9 cellular contexts compared by ENCODE assay signal in the genomic region with DNA sequence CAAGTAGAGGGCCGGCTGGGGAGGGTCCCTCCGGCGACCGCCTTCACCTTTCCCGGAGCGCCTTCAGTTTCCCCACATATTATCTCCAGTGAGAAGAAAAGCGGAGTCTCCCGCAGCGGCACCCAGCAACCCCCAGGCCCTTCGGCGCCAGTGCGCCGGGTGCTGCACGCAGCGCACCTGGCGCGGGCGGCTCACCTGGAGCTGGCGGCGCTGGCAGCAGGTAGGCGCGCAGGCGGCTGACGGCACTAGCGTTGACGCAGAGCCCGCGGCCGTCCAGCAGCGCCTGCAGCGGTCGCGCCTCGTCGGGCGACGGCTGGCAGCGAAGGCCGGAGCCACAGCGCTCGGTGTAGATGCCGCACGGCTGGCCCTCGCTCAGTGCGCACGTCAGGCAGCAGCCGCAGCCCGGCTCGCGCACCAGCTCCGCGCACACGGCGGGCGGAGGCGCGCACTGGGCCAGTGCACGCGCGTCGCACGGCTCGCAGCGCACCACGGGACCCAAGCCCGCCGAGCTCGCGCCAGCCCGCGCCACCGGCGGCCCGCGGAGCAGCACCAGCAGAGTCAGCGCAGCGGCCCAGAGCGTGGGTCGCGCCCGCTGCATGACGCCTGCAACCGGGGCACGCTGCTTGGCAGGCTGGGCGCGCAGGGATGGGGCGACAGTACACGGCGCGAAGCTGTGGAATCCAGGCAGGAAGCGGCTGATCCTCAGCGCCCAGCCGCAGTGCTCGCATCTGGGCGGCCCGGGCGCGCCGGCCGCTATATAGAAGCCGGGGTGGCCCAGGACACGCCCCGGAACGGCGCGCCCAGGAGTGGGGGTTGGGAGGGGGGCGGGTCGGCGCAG. TPM values are rescaled to one million over a fixed set of nuclear protein-coding genes. Genes with fewer than 3 reads are reported as not detected.
DNase-seq lines count a peak whose midpoint lies in the region; ATAC-seq, FAIRE-seq and TF ChIP-seq lines count a peak whose summit lies in the region.
"Had no signal": no experiment of that assay in that cellular context is flagged by ENCODE, and none has a peak within 500 bp of the region (broad histone marks: within the 10 kb centered on the region; RNA-seq: fewer than 3 reads in every experiment).

IGFBP3 (minus strand) TSS at position 730 of the 838 bp plus-strand sequence; CDS start at position 598, 132 bp downstream.

- peaks cover 57% of the 10 kb centered on the region for H3K27me3 Mint-ChIP-seq in activated T-helper 1 cell treated with anti-CD3 and anti-CD28 coated beads, Interleukin-12 subunit alpha, Interleukin-12 subunit beta, Interleukin-2, Interleukin-4 antibody, amounts not matched to agents 30 ng/mL and 10 ng/mL and 1 ng/mL, durations not matched to agents 14 hours and 24 hours and 36 hours (ENCODE audit: insufficient read depth)
- H3K27me3 Mint-ChIP-seq in neural crest cell (ENCODE audit: low read depth): peaks cover 56% of the 10 kb centered on the region

- H3K27ac Mint-ChIP-seq in activated T-helper 1 cell treated with anti-CD3 and anti-CD28 coated beads, Interleukin-12 subunit alpha, Interleukin-12 subunit beta, Interleukin-2, Interleukin-4 antibody, amounts not matched to agents 30 ng/mL and 10 ng/mL and 1 ng/mL, durations not matched to agents 14 hours and 24 hours and 36 hours: no peak within 1 kb of the TSS
- no peak within 1 kb of the TSS for H3K27ac Mint-ChIP-seq in neural crest cell (ENCODE audit: unreplicated experiment)

- no peaks in the 10 kb centered on the region for H3K9me3 Mint-ChIP-seq in activated T-helper 1 cell treated with anti-CD3 and anti-CD28 coated beads, Interleukin-12 subunit alpha, Interleukin-12 subunit beta, Interleukin-2, Interleukin-4 antibody, amounts not matched to agents 30 ng/mL and 10 ng/mL and 1 ng/mL, durations not matched to agents 14 hours and 24 hours and 36 hours
- no peaks in the 10 kb centered on the region for H3K9me3 Mint-ChIP-seq in neural crest cell

- H3K4me3 Mint-ChIP-seq in activated T-helper 1 cell treated with anti-CD3 and anti-CD28 coated beads, Interleukin-12 subunit alpha, Interleukin-12 subunit beta, Interleukin-2, Interleukin-4 antibody, amounts not matched to agents 30 ng/mL and 10 ng/mL and 1 ng/mL, durations not matched to agents 14 hours and 24 hours and 36 hours: peak within 1 kb of the TSS; percentile 37
- H3K4me3 Mint-ChIP-seq in neural crest cell: peak within 1 kb of the TSS; percentile 92

- no peaks in the 10 kb centered on the region for H3K36me3 Mint-ChIP-seq in activated T-helper 1 cell treated with anti-CD3 and anti-CD28 coated beads, Interleukin-12 subunit alpha, Interleukin-12 subunit beta, Interleukin-2, Interleukin-4 antibody, amounts not matched to agents 30 ng/mL and 10 ng/mL and 1 ng/mL, durations not matched to agents 14 hours and 24 hours and 36 hours (ENCODE audit: low read depth)
- peaks cover 4% of the 10 kb centered on the region for H3K36me3 Mint-ChIP-seq in neural crest cell (ENCODE audit: low read depth)

- no peak for TF ChIP-seq POLR2A in GM18505 (IDR thresholded peaks at IDR 0.05; ENCODE audit: borderline replicate concordance, extremely low read depth, insufficient read depth, insufficient read length)

- no peak for FAIRE-seq in frontal cortex (lab: Jason Lieb, UNC)
- FAIRE-seq: K562 had no signal

- H3K4me1 Mint-ChIP-seq in activated T-helper 1 cell treated with anti-CD3 and anti-CD28 coated beads, Interleukin-12 subunit alpha, Interleukin-12 subunit beta, Interleukin-2, Interleukin-4 antibody, amounts not matched to agents 30 ng/mL and 10 ng/mL and 1 ng/mL, durations not matched to agents 14 hours and 24 hours and 36 hours (ENCODE audit: low read depth): peaks cover 20% of the 10 kb centered on the region
- H3K4me1 Mint-ChIP-seq in neural crest cell: peaks cover 57% of the 10 kb centered on the region

- DNase-seq in D341Med (ENCODE audit: low spot score) (peak; percentile 74), LoVo (ENCODE audit: low spot score) (peak; percentile 31), frontal cortex (ENCODE audit: low spot score in 2 of 2) (peak; percentile 33 to 56), neural crest cell (ENCODE audit: low read depth, low spot score) (peak; percentile 38), cerebellar nuclear complex (lab: John Stamatoyannopoulos, UW) (no peak), SIG-M5 treated with dmso at 0.1 percent for 504 hours (lab: John Stamatoyannopoulos, UW; ENCODE audit: unreplicated experiment) (no peak)
- DNase-seq in activated T-helper 1 cell treated with anti-CD3 and anti-CD28 coated beads, Interleukin-12 subunit alpha, Interleukin-12 subunit beta, Interleukin-2, Interleukin-4 antibody, amounts not matched to agents 30 ng/mL and 10 ng/mL and 1 ng/mL, durations not matched to agents 14 hours and 24 hours and 36 hours (ENCODE audit: low spot score): peak; percentile 9

- no peak for TF ChIP-seq CTCF in neural crest cell (conservative IDR thresholded peaks at IDR 0.05)

- ATAC-seq in GM18505 (IDR thresholded peaks at IDR 0.05; ENCODE audit: unreplicated experiment): no peak
- ATAC-seq: K562 had no signal

- intact Hi-C loops in activated T-helper 1 cell treated with anti-CD3 and anti-CD28 coated beads, Interleukin-12 subunit alpha, Interleukin-12 subunit beta, Interleukin-2, Interleukin-4 antibody, amounts not matched to agents 30 ng/mL and 10 ng/mL and 1 ng/mL, durations not matched to agents 14 hours and 24 hours and 36 hours (cut with micrococcal nuclease): no loop called here

RNA-seq across cellular contexts. Expression of gene IGFBP3, which starts in this region (rescaled TPM):
- 1.2 and 1.3 TPM in 2 replicates for total RNA-seq in activated T-helper 1 cell treated with anti-CD3 and anti-CD28 coated beads, Interleukin-12 subunit alpha, Interleukin-12 subunit beta, Interleukin-2, Interleukin-4 antibody, amounts not matched to agents 30 ng/mL and 10 ng/mL and 1 ng/mL, durations not matched to agents 14 hours and 24 hours and 36 hours
- total RNA-seq in frontal cortex (6.1 TPM), neural crest cell (35.2 and 40.2 TPM in 2 replicates)

Comparison
In these comparisons a context has a peak if more than half of its experiments do, and no peak if none do; other contexts are left out.
1. DNase-seq: peak in D341Med (single experiment), LoVo (single experiment), activated T-helper 1 cell treated with anti-CD3 and anti-CD28 coated beads, Interleukin-12 subunit alpha, Interleukin-12 subunit beta, Interleukin-2, Interleukin-4 antibody, amounts not matched to agents 30 ng/mL and 10 ng/mL and 1 ng/mL, durations not matched to agents 14 hours and 24 hours and 36 hours (single experiment), frontal cortex (2 of 2) and neural crest cell (single experiment); none in cerebellar nuclear complex (0 of 2) and SIG-M5 treated with dmso at 0.1 percent for 504 hours (single experiment).